In the genomic region with DNA sequence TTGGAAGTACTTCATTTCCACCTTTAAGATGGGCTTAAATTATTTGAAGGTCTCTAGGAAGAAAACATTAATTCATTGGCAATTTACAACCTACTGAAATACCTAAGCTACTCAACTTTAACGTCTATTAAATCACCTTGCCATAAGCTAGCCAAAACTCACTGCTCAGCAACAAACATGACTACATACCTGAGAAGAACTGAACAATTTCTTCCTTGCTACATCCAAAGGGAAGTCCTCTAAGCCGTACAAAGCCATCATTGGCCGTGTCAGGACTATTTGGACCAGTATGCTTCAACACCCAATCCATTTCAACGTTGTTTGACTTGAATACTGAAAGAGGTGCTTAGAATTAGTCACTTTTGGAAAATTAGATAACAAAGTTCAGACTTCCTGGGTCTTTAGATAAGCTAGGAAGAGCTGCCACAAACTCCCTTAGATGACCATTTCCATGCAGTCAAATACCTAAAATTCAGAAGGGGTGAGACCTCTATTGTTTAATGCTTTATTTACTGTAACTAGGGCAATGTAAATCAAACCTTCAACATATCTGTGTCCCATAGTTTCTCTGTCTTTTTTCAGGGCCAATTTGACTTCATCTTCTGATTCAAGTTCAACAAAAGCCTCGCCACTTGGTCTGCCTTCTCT, we compare ENCODE assay signal across 9 cellular contexts. TPM values are rescaled to one million over a fixed set of nuclear protein-coding genes. Genes with fewer than 3 reads are reported as not detected.
DNase-seq lines count a peak whose midpoint lies in the region; ATAC-seq and TF ChIP-seq lines count a peak whose summit lies in the region.
"Had no signal": no experiment of that assay in that cellular context is flagged by ENCODE, and none has a peak within 500 bp of the region (broad histone marks: within the 10 kb centered on the region; RNA-seq: fewer than 3 reads in every experiment).

No MANE protein-coding gene starts in this region.

- POLR2A ChIA-PET in activated CD8-positive, alpha-beta T cell treated with anti-CD3 and anti-CD28 coated beads for 36 hours (lab: Charles Lee), result interaction anchor here (0.9 to 6.5 kb wide), 7 partner anchors 12 to 1620 kb away, joined by 3 to 55 read pairs (median 4); no protein-coding TSS in a partner anchor

- H3K4me3 ChIP-seq in iPS-15b (ENCODE audit: low read depth, low read length), result peak overlapping the region; percentile 77

- CTCF ChIA-PET in activated CD8-positive, alpha-beta T cell treated with anti-CD3 and anti-CD28 coated beads for 36 hours (lab: Charles Lee), result interaction anchor here (2.0 kb wide), 1 partner anchor 8 kb away, joined by 10 read pairs; no protein-coding TSS in a partner anchor

- DNase-seq in T-helper 1 cell (no peak), hypothalamus (lab: John Stamatoyannopoulos, UW) (no peak)
- no peak for DNase-seq in activated CD8-positive, alpha-beta T cell treated with anti-CD3 and anti-CD28 coated beads for 36 hours
- no peak for DNase-seq in stimulated activated naive CD8-positive, alpha-beta T cell treated with anti-CD3 and anti-CD28 coated beads, Interleukin-15, amount 100 ng/mL, for 72 hours
- DNase-seq: amniotic stem cell had no signal

- H3K9me3 ChIP-seq in iPS-15b (ENCODE audit: control insufficient read depth, insufficient read depth, low read length), result no peaks in the 10 kb centered on the region

- H3K36me3 ChIP-seq in iPS-15b (ENCODE audit: control insufficient read depth, insufficient read depth, low read length), result peaks cover 40% of the 10 kb centered on the region

- H3K4me1 Mint-ChIP-seq in T-helper 1 cell treated with Interleukin-12 subunit alpha and Interleukin-12 subunit beta and Interleukin-4 antibody, amounts not matched to agents 30 μg/mL and 1 μg/mL, for 36 hours (ENCODE audit: low read depth), result peaks cover 66% of the 10 kb centered on the region
- peaks cover 46% of the 10 kb centered on the region for H3K4me1 Mint-ChIP-seq in activated CD8-positive, alpha-beta T cell treated with anti-CD3 and anti-CD28 coated beads for 36 hours (ENCODE audit: low read depth)
- peaks cover 82% of the 10 kb centered on the region for H3K4me1 Mint-ChIP-seq in stimulated activated naive CD8-positive, alpha-beta T cell treated with anti-CD3 and anti-CD28 coated beads, Interleukin-15, amount 100 ng/mL, for 72 hours

- no peak overlapping the region for H3K9ac ChIP-seq in iPS-15b (ENCODE audit: low read depth, low read length)

- no peak for TF ChIP-seq CTCF in activated CD8-positive, alpha-beta T cell treated with anti-CD3 and anti-CD28 coated beads for 36 hours (IDR thresholded peaks at IDR 0.05)

- H3K27me3 ChIP-seq in iPS-15b (ENCODE audit: control insufficient read depth, insufficient read depth, low read length), result no peaks in the 10 kb centered on the region

- ATAC-seq in activated CD8-positive, alpha-beta T cell treated with anti-CD3 and anti-CD28 coated beads for 36 hours, result no peak
- no peak for ATAC-seq in stimulated activated naive CD8-positive, alpha-beta T cell treated with anti-CD3 and anti-CD28 coated beads, Interleukin-15, amount 100 ng/mL, for 72 hours
- no peak for ATAC-seq in GM18517 (IDR thresholded peaks at IDR 0.05; ENCODE audit: unreplicated experiment)
- no peak for ATAC-seq in GM19328 (IDR thresholded peaks at IDR 0.05; ENCODE audit: unreplicated experiment)

- no peaks in the 10 kb centered on the region for H3K27me3 Mint-ChIP-seq in T-helper 1 cell treated with Interleukin-12 subunit alpha and Interleukin-12 subunit beta and Interleukin-4 antibody, amounts not matched to agents 30 μg/mL and 1 μg/mL, for 36 hours (ENCODE audit: low read depth)
- H3K27me3 Mint-ChIP-seq in activated CD8-positive, alpha-beta T cell treated with anti-CD3 and anti-CD28 coated beads for 36 hours, result no peaks in the 10 kb centered on the region
- H3K27me3 Mint-ChIP-seq in stimulated activated naive CD8-positive, alpha-beta T cell treated with anti-CD3 and anti-CD28 coated beads, Interleukin-15, amount 100 ng/mL, for 72 hours, result no peaks in the 10 kb centered on the region

- intact Hi-C loops in activated CD8-positive, alpha-beta T cell treated with anti-CD3 and anti-CD28 coated beads for 36 hours (cut with micrococcal nuclease), result no loop called here

- H3K36me3 Mint-ChIP-seq in T-helper 1 cell treated with Interleukin-12 subunit alpha and Interleukin-12 subunit beta and Interleukin-4 antibody, amounts not matched to agents 30 μg/mL and 1 μg/mL, for 36 hours (ENCODE audit: low read depth), result peaks cover 67% of the 10 kb centered on the region
- peaks cover 77% of the 10 kb centered on the region for H3K36me3 Mint-ChIP-seq in activated CD8-positive, alpha-beta T cell treated with anti-CD3 and anti-CD28 coated beads for 36 hours (ENCODE audit: low read depth)

- H3K4me3 Mint-ChIP-seq in T-helper 1 cell treated with Interleukin-12 subunit alpha and Interleukin-12 subunit beta and Interleukin-4 antibody, amounts not matched to agents 30 μg/mL and 1 μg/mL, for 36 hours, result peak overlapping the region; percentile 90
- H3K4me3 Mint-ChIP-seq in activated CD8-positive, alpha-beta T cell treated with anti-CD3 and anti-CD28 coated beads for 36 hours, result peak overlapping the region; percentile 82
- peak overlapping the region; percentile 92 to 98 for H3K4me3 Mint-ChIP-seq in stimulated activated naive CD8-positive, alpha-beta T cell treated with anti-CD3 and anti-CD28 coated beads, Interleukin-15, amount 100 ng/mL, for 72 hours

- H3K27ac Mint-ChIP-seq in T-helper 1 cell treated with Interleukin-12 subunit alpha and Interleukin-12 subunit beta and Interleukin-4 antibody, amounts not matched to agents 30 μg/mL and 1 μg/mL, for 36 hours, result peak overlapping the region; percentile 87
- peak overlapping the region; percentile 90 for H3K27ac Mint-ChIP-seq in activated CD8-positive, alpha-beta T cell treated with anti-CD3 and anti-CD28 coated beads for 36 hours
- H3K27ac Mint-ChIP-seq in stimulated activated naive CD8-positive, alpha-beta T cell treated with anti-CD3 and anti-CD28 coated beads, Interleukin-15, amount 100 ng/mL, for 72 hours, result peak overlapping the region; percentile 93 to 100

- H3K4me1 ChIP-seq in iPS-15b (ENCODE audit: control insufficient read depth, insufficient read depth, low read length), result peaks cover 2% of the 10 kb centered on the region

- no peaks in the 10 kb centered on the region for H3K9me3 Mint-ChIP-seq in T-helper 1 cell treated with Interleukin-12 subunit alpha and Interleukin-12 subunit beta and Interleukin-4 antibody, amounts not matched to agents 30 μg/mL and 1 μg/mL, for 36 hours
- H3K9me3 Mint-ChIP-seq in activated CD8-positive, alpha-beta T cell treated with anti-CD3 and anti-CD28 coated beads for 36 hours, result no peaks in the 10 kb centered on the region
- no peaks in the 10 kb centered on the region for H3K9me3 Mint-ChIP-seq in stimulated activated naive CD8-positive, alpha-beta T cell treated with anti-CD3 and anti-CD28 coated beads, Interleukin-15, amount 100 ng/mL, for 72 hours

RNA-seq across cellular contexts. Expression of a gene that starts 2.6 kb away (rescaled TPM):
- 100 to 1,000 TPM; 706 to 709 TPM for total RNA-seq in activated CD8-positive, alpha-beta T cell treated with anti-CD3 and anti-CD28 coated beads for 36 hours
